ENCODE assay signal across 2 cellular contexts in the genomic region with DNA sequence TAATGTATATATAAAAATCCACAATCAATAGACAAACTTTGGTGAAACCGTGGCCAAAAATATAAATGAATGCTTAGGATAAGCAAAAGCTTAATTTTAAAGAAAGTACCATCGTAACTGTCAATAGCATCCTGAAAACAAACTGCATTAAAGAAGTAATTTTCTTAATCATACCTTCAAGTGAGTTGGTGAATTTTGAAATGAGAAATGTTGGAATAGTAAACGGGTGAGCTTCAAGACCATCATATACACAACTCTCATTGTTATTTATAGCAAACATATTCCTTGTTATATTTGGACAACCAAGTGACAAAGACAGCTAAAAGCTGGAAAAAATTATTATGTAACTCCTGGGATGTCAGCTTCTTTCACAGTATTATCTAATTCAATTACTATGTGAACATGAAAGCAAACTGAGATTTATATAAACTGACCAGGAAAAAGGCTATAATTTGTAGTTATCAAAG.
TF ChIP-seq lines count a peak whose summit lies in the region.

No MANE protein-coding gene starts in this region.

TF ChIP-seq in HCT116, 20 proteins besides CTCF, POLR2A, EP300 and RAD21 (continued from another document):
- no peak for TF ChIP-seq SIN3A (IDR thresholded peaks at IDR 0.05; ENCODE audit: low read depth)
- TF ChIP-seq JUND (IDR thresholded peaks at IDR 0.05), result no peak
- TF ChIP-seq SP1 (IDR thresholded peaks at IDR 0.05; ENCODE audit: low read depth), result no peak
- no peak for TF ChIP-seq TCF7L2 (IDR thresholded peaks at IDR 0.05; ENCODE audit: borderline replicate concordance, extremely low read depth, insufficient read depth, insufficient read length)
- no peak for TF ChIP-seq ZFX (IDR thresholded peaks at IDR 0.05)
- TF ChIP-seq, protein P1, sequence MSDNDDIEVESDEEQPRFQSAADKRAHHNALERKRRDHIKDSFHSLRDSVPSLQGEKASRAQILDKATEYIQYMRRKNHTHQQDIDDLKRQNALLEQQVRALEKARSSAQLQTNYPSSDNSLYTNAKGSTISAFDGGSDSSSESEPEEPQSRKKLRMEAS (IDR thresholded peaks at IDR 0.05), result no peak
- no peak for TF ChIP-seq EZH2 (IDR thresholded peaks at IDR 0.05)
- no peak for TF ChIP-seq YY1 (IDR thresholded peaks at IDR 0.05; ENCODE audit: extremely low read depth, insufficient replicate concordance, low read depth, low read length)

TF ChIP-seq in neural cell, 6 proteins besides CTCF, POLR2A, EP300 and RAD21 (continued from another document):
- TF ChIP-seq, protein P2, sequence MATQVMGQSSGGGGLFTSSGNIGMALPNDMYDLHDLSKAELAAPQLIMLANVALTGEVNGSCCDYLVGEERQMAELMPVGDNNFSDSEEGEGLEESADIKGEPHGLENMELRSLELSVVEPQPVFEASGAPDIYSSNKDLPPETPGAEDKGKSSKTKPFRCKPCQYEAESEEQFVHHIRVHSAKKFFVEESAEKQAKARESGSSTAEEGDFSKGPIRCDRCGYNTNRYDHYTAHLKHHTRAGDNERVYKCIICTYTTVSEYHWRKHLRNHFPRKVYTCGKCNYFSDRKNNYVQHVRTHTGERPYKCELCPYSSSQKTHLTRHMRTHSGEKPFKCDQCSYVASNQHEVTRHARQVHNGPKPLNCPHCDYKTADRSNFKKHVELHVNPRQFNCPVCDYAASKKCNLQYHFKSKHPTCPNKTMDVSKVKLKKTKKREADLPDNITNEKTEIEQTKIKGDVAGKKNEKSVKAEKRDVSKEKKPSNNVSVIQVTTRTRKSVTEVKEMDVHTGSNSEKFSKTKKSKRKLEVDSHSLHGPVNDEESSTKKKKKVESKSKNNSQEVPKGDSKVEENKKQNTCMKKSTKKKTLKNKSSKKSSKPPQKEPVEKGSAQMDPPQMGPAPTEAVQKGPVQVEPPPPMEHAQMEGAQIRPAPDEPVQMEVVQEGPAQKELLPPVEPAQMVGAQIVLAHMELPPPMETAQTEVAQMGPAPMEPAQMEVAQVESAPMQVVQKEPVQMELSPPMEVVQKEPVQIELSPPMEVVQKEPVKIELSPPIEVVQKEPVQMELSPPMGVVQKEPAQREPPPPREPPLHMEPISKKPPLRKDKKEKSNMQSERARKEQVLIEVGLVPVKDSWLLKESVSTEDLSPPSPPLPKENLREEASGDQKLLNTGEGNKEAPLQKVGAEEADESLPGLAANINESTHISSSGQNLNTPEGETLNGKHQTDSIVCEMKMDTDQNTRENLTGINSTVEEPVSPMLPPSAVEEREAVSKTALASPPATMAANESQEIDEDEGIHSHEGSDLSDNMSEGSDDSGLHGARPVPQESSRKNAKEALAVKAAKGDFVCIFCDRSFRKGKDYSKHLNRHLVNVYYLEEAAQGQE (IDR thresholded peaks at IDR 0.05; ENCODE audit: borderline replicate concordance), result no peak
TF ChIP-seq in neural cell: peak in this region for 1.
